Comparison of ENCODE assay signal across 1 cellular context in the genomic region with DNA sequence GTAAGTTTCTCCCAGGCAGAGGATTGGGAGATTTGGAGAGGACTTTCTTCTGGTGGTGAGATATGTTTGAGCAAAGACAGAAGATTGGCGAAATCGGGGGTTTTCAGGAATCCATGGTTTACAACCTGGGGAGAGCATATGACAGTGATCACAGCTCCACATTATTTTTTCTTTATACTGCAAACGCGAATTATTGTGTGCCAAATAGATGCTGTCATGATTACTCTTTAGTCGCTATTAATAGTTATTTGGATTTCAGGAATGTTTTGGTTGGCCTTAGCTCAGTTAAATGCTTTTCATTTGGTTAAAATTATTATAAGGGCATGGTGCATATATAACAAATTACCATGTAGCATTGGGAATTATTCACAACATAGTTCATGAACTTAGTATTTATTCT.
TF ChIP-seq lines count a peak whose summit lies in the region.

No MANE protein-coding gene starts in this region.

TF ChIP-seq in A549, 52 proteins besides CTCF, POLR2A, EP300 and RAD21:
- TF ChIP-seq HMGXB4 (CRISPR knock-in tag; IDR thresholded peaks at IDR 0.05; ENCODE audit: borderline replicate concordance): no peak
- TF ChIP-seq ZSCAN20 (CRISPR knock-in tag; IDR thresholded peaks at IDR 0.05): no peak
- no peak for TF ChIP-seq JUNB (IDR thresholded peaks at IDR 0.05)
- no peak for TF ChIP-seq ZFP36 (IDR thresholded peaks at IDR 0.05; ENCODE audit: borderline replicate concordance, partially characterized antibody)
- TF ChIP-seq MAZ (IDR thresholded peaks at IDR 0.05; ENCODE audit: borderline replicate concordance, low read depth, low read length): no peak
- TF ChIP-seq, protein P1, sequence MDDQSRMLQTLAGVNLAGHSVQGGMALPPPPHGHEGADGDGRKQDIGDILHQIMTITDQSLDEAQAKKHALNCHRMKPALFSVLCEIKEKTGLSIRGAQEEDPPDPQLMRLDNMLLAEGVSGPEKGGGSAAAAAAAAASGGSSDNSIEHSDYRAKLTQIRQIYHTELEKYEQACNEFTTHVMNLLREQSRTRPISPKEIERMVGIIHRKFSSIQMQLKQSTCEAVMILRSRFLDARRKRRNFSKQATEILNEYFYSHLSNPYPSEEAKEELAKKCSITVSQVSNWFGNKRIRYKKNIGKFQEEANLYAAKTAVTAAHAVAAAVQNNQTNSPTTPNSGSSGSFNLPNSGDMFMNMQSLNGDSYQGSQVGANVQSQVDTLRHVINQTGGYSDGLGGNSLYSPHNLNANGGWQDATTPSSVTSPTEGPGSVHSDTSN (IDR thresholded peaks at IDR 0.05): no peak
- no peak for TF ChIP-seq CEBPB (IDR thresholded peaks at IDR 0.05)
- no peak for TF ChIP-seq NR3C1 (IDR thresholded peaks at IDR 0.05)
- no peak for TF ChIP-seq SREBF2 (IDR thresholded peaks at IDR 0.05)
- no peak for TF ChIP-seq POLR2AphosphoS2 (conservative IDR thresholded peaks at IDR 0.05; ENCODE audit: low read length)
- TF ChIP-seq USF2 (IDR thresholded peaks at IDR 0.05): no peak
- no peak for TF ChIP-seq MAFK (IDR thresholded peaks at IDR 0.05; ENCODE audit: partially characterized antibody)
- TF ChIP-seq, protein P2, sequence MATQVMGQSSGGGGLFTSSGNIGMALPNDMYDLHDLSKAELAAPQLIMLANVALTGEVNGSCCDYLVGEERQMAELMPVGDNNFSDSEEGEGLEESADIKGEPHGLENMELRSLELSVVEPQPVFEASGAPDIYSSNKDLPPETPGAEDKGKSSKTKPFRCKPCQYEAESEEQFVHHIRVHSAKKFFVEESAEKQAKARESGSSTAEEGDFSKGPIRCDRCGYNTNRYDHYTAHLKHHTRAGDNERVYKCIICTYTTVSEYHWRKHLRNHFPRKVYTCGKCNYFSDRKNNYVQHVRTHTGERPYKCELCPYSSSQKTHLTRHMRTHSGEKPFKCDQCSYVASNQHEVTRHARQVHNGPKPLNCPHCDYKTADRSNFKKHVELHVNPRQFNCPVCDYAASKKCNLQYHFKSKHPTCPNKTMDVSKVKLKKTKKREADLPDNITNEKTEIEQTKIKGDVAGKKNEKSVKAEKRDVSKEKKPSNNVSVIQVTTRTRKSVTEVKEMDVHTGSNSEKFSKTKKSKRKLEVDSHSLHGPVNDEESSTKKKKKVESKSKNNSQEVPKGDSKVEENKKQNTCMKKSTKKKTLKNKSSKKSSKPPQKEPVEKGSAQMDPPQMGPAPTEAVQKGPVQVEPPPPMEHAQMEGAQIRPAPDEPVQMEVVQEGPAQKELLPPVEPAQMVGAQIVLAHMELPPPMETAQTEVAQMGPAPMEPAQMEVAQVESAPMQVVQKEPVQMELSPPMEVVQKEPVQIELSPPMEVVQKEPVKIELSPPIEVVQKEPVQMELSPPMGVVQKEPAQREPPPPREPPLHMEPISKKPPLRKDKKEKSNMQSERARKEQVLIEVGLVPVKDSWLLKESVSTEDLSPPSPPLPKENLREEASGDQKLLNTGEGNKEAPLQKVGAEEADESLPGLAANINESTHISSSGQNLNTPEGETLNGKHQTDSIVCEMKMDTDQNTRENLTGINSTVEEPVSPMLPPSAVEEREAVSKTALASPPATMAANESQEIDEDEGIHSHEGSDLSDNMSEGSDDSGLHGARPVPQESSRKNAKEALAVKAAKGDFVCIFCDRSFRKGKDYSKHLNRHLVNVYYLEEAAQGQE (IDR thresholded peaks at IDR 0.05): no peak
- TF ChIP-seq HDAC2 (IDR thresholded peaks at IDR 0.05): no peak
- TF ChIP-seq BHLHE40 (IDR thresholded peaks at IDR 0.05; ENCODE audit: low read depth, low read length): no peak
- TF ChIP-seq TFCP2L1 (CRISPR knock-in tag; IDR thresholded peaks at IDR 0.05): no peak
